Comparison of ENCODE assay signal across 23 cellular contexts in the genomic region with DNA sequence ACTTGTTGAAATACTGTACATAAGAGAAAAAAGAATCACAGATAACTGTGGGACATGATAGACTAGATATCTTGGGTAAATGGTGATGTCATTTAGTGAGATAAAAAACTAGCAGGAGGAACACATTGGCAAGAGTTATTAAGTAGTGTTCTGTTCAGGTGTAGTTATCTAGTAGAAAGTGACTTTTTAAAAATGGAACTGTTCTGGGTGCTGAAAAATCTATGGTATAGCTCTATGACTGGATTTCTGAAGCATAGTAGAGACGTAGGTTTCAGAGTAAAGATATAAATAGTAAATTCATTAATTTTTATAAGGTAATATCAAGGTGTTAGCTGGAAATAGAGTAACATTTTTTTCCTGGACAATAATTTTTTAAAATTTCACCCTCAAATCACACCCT.
"Had no signal": no experiment of that assay in that cellular context is flagged by ENCODE, and none has a peak within 500 bp of the region (broad histone marks: within the 10 kb centered on the region; RNA-seq: fewer than 3 reads in every experiment).

No MANE protein-coding gene starts in this region.

- H3K27ac ChIP-seq: coronary artery, dorsolateral prefrontal cortex, esophagus muscularis mucosa, foreskin keratinocyte, heart right ventricle, left lung, lower lobe of right lung had no signal

- FAIRE-seq: endothelial cell of umbilical vein, frontal cortex, islet of Langerhans, keratinocyte had no signal

- H3K9me3 ChIP-seq: esophagus muscularis mucosa, heart right ventricle, left lung, lower lobe of right lung, mucosa of descending colon had no signal

- DNase-seq: dermis blood vessel endothelial cell; dorsolateral prefrontal cortex; effector CD4-positive, alpha-beta T cell; effector memory CD4-positive, alpha-beta T cell; foreskin keratinocyte; glutamatergic neuron; head of caudate nucleus; heart right ventricle; hippocampal formation; left cardiac atrium; left lung; left ventricle myocardium superior; lower lobe of right lung; mesenchymal stem cell; mucosa of descending colon; naive B cell; naive thymus-derived CD8-positive, alpha-beta T cell had no signal

- H3K4me1 ChIP-seq: esophagus muscularis mucosa, heart right ventricle, left lung, lower lobe of right lung had no signal

- H3K4me3 ChIP-seq: coronary artery, dorsolateral prefrontal cortex, esophagus muscularis mucosa, heart right ventricle, left lung, lower lobe of right lung, mucosa of descending colon had no signal

- H3K36me3 ChIP-seq: esophagus muscularis mucosa, heart right ventricle, left lung, lower lobe of right lung had no signal

- H3K27me3 ChIP-seq: dorsolateral prefrontal cortex, esophagus muscularis mucosa, foreskin keratinocyte, heart right ventricle, left lung had no signal

- ATAC-seq: foreskin keratinocyte; heart right ventricle; left cardiac atrium; left lung; left ventricle myocardium superior; lower lobe of right lung; mucosa of descending colon; naive thymus-derived CD8-positive, alpha-beta T cell had no signal
